ENCODE assay signal across 24 cellular contexts in the genomic region with DNA sequence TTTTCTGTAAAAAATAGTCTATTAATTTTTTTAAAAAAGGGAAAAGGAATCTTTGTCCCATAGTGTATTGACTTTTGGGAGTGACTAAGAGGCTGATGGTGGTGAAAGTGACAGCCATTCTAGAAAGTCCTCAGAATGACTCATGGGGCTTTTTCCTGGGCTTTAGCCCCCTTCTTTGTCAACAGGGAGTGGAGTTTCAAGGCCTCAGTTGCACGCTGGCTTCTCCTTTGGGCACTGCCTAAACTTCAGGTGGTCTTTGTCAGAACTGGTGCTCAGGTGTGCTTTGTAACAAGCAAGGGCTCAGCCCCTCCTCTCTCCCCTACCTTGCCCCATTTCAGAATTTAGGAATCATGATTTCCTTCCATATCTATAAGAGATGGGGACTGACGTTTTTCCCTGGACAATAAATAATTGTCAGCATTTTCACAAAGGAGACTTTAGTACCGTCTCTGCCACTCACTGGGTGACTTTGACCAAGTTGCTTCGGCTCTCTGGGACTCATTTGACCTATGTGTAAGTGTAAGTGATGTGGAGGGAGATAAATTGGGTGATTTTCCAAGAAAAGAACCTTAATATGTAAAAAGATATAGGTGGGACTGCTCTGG.
A peak's percentile ranks its signal among the peaks of the same experiment; 100 is the strongest.
DNase-seq lines count a peak whose midpoint lies in the region; ATAC-seq and TF ChIP-seq lines count a peak whose summit lies in the region.
"Had no signal": no experiment of that assay in that cellular context is flagged by ENCODE, and none has a peak within 500 bp of the region (broad histone marks: within the 10 kb centered on the region; RNA-seq: fewer than 3 reads in every experiment).

No MANE protein-coding gene starts in this region.

- H3K9me2 ChIP-seq in PC-3 (replicated peaks; ENCODE audit: low read length): no peaks in the 10 kb centered on the region

- H3F3A ChIP-seq in PC-3 (ENCODE audit: low read length, unreplicated experiment): peaks cover 7% of the 10 kb centered on the region

- DNase-seq in heart left ventricle (no peak), left cardiac atrium (no peak), PC-3 (peak; percentile 76), thoracic aorta (ENCODE audit: low spot score) (no peak), GM13976 (ENCODE audit: low spot score) (no peak), NCI-H526 (lab: John Stamatoyannopoulos, UW) (no peak), NCI-H1694 (lab: John Stamatoyannopoulos, UW) (no peak)
- DNase-seq: activated CD4-positive, alpha-beta T cell treated with anti-CD3 and anti-CD28 coated beads, Interleukin-2, amount 50 U/mL, for 1 hour; activated CD8-positive, alpha-beta memory T cell treated with anti-CD3 and anti-CD28 coated beads, Interleukin-2, amount 50 U/mL, for 4 hours; activated gamma-delta T cell; CD8-positive, alpha-beta memory T cell; DMS153; GF-D8; kidney; mesenchymal stem cell; NCI-H1092; NCI-H2029; NCI-H345; stimulated activated CD8-positive, alpha-beta memory T cell treated with anti-CD3 and anti-CD28 coated beads, Interleukin-4, amount 100 ng/mL, for 48 hours; substantia nigra; T-helper 9 cell; WERI-Rb-1 had no signal

- TF ChIP-seq CTCF in heart left ventricle (IDR thresholded peaks at IDR 0.05): no peak
- no peak for TF ChIP-seq CTCF in PC-3 (conservative IDR thresholded peaks at IDR 0.05; ENCODE audit: low read depth, low read length)
- no peak for TF ChIP-seq CTCF in gastroesophageal sphincter (IDR thresholded peaks at IDR 0.05)
- TF ChIP-seq CTCF in thoracic aorta (IDR thresholded peaks at IDR 0.05): no peak
- no peak for TF ChIP-seq CTCF in GM13976 (IDR thresholded peaks at IDR 0.05; ENCODE audit: borderline replicate concordance, control extremely low read depth, extremely low read depth, insufficient read depth, missing control alignments)

- H3K9me3 ChIP-seq in heart left ventricle: peaks cover 0 to 9% (median 0%) of the 10 kb centered on the region in 12 donors
- H3K9me3 ChIP-seq in PC-3 (ENCODE audit: low read length): no peaks in the 10 kb centered on the region
- H3K9me3 ChIP-seq in gastroesophageal sphincter: no peaks in the 10 kb centered on the region
- H3K9me3 ChIP-seq in thoracic aorta: no peaks in the 10 kb centered on the region
- H3K9me3 ChIP-seq: prostate gland had no signal

- H3K9ac ChIP-seq in PC-3 (ENCODE audit: low read length): peak overlapping the region; percentile 49; the same call in 1 of the 2 replicates

- peak overlapping the region in 10 of 12 donors; percentile 78 to 92 (median 86) for H3K27ac ChIP-seq in heart left ventricle
- peak overlapping the region; percentile 87 for H3K27ac ChIP-seq in PC-3 (ENCODE audit: low read length)
- H3K27ac ChIP-seq in gastroesophageal sphincter: peak overlapping the region; percentile 76 to 92 (median 84)
- H3K27ac ChIP-seq in thoracic aorta: peak overlapping the region; percentile 94 to 95
- H3K27ac ChIP-seq: WERI-Rb-1 had no signal

- no peak for TF ChIP-seq EP300 in gastroesophageal sphincter (IDR thresholded peaks at IDR 0.05)

- BruUV-seq in PC-3 (replicated peaks; lab: Mats Ljungman, UMichigan): no TSS peak

- ATAC-seq in heart left ventricle: no peak
- ATAC-seq in left cardiac atrium: no peak
- no peak; the same call in none of the 2 replicates for ATAC-seq in PC-3
- no peak for ATAC-seq in gastroesophageal sphincter
- peak; percentile 30 for ATAC-seq in thoracic aorta (ENCODE audit: insufficient number of reproducible peaks, low FRiP score, low read depth)

- CTCF ChIA-PET in PC-3 (lab: Charles Lee): no interaction called here

- no peak overlapping the region for H3K4me3 ChIP-seq in heart left ventricle
- no peak overlapping the region for H3K4me3 ChIP-seq in PC-3 (ENCODE audit: low read length)
- H3K4me3 ChIP-seq in gastroesophageal sphincter: no peak overlapping the region
- no peak overlapping the region for H3K4me3 ChIP-seq in thoracic aorta
- H3K4me3 ChIP-seq: prostate gland had no signal

- H3K27me3 ChIP-seq in heart left ventricle: no peaks in the 10 kb centered on the region
- H3K27me3 ChIP-seq in PC-3 (ENCODE audit: low read length): no peaks in the 10 kb centered on the region
- H3K27me3 ChIP-seq in gastroesophageal sphincter: no peaks in the 10 kb centered on the region
- no peaks in the 10 kb centered on the region for H3K27me3 ChIP-seq in thoracic aorta (replicated peaks; ENCODE audit: insufficient read depth)

- H3K4me1 ChIP-seq in heart left ventricle: peaks cover 8 to 47% (median 20%) of the 10 kb centered on the region in 12 donors
- peaks cover 20% of the 10 kb centered on the region for H3K4me1 ChIP-seq in PC-3 (ENCODE audit: insufficient read depth, low read length)
- H3K4me1 ChIP-seq in gastroesophageal sphincter: peaks cover 3 to 50% (median 13%) of the 10 kb centered on the region in 3 donors
- H3K4me1 ChIP-seq in thoracic aorta (ENCODE audit: control insufficient read depth in 1 of 2, low read depth in 2 of 2): peaks cover 18 to 49% of the 10 kb centered on the region in 2 donors
- H3K4me1 ChIP-seq: prostate gland had no signal

- intact Hi-C loops in heart left ventricle (cut with DNase I) (loop anchor here in 5 of 10 donors (5.0 kb wide), 2 partner anchors 35 to 60 kb away; partner anchors contain the start of gene IGFBP2 (in 1 of the 5)), left cardiac atrium (cut with DNase I) (loop anchor here in 1 of 2 donors (5.0 kb wide), 1 partner anchor 35 kb away; no protein-coding TSS in a partner anchor), PC-3 (cut with micrococcal nuclease) (no loop called here)

- no peaks in the 10 kb centered on the region for H3K79me2 ChIP-seq in PC-3 (ENCODE audit: low read length)

- no peak overlapping the region for H2AFZ ChIP-seq in PC-3 (ENCODE audit: low read length)

- peak overlapping the region; percentile 52 for H3K4me2 ChIP-seq in PC-3 (ENCODE audit: low read length)

- in situ Hi-C loops in GM13976 (cut with MboI; ENCODE audit: low sequenced_read_pairs, unreplicated experiment): no loop called here

- no peaks in the 10 kb centered on the region for H3K36me3 ChIP-seq in heart left ventricle
- H3K36me3 ChIP-seq in PC-3 (ENCODE audit: low read depth, low read length): no peaks in the 10 kb centered on the region
- H3K36me3 ChIP-seq in gastroesophageal sphincter: no peaks in the 10 kb centered on the region
- H3K36me3 ChIP-seq in thoracic aorta: no peaks in the 10 kb centered on the region
- H3K36me3 ChIP-seq: prostate gland, WERI-Rb-1 had no signal

- 88 to 94% (median 93%) methylated on average over 4 of the region's 4 CpGs for WGBS in heart left ventricle, 4 donors
- WGBS in gastroesophageal sphincter (ENCODE audit: low coverage in 1 of 2), 2 donors: 77 to 86% methylated on average over 3 to 4 of the region's 4 CpGs

- H4K20me1 ChIP-seq in PC-3 (ENCODE audit: low read length): no peaks in the 10 kb centered on the region

- TF ChIP-seq POLR2A in heart left ventricle (IDR thresholded peaks at IDR 0.05) (no peak), gastroesophageal sphincter (IDR thresholded peaks at IDR 0.05) (no peak)

- POLR2A ChIA-PET in PC-3 (lab: Charles Lee; ENCODE audit: unreplicated experiment): no interaction called here
